ENCODE assay signal across 11 cellular contexts in the genomic region with DNA sequence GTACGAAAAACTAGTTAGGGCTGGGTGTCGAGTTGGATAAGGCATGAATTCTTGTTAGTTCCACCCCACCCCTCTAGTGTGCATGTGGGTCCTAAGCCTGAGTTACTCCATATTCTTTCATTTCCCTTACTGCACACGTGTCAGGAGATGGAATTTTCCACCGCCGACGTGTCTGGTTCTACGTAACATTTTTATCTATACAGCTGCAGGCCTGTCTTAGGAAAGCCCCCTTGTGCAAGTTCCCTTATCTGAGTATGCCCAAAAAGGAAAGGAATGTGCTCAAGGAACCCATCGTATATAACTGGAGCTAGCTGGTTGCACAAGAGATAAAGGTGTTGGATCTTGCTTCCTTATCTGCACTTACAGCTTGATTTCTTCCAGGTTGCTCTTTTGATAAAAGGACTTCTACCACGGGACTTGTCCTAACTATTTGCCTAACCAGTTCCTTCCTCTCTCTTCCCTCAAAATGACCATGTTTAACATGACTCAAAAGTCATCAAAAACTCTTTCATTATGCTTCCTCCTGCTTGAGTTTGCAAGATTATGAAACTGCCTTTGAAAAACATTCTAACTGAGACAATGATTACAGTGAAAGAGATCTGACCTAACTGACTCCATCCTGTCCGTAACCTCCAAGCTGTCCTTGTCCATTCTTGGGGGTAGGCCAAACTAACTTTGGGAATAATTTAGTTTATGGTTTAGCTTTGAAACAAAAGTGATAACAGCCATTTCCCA.
DNase-seq lines count a peak whose midpoint lies in the region; ATAC-seq and TF ChIP-seq lines count a peak whose summit lies in the region.
"Had no signal": no experiment of that assay in that cellular context is flagged by ENCODE, and none has a peak within 500 bp of the region (broad histone marks: within the 10 kb centered on the region; RNA-seq: fewer than 3 reads in every experiment).

No MANE protein-coding gene starts in this region.

- intact Hi-C loops in lower lobe of right lung (cut with DNase I): no loop called here

- H3K27me3 ChIP-seq in lower lobe of right lung (ENCODE audit: low read depth): no peaks in the 10 kb centered on the region

- peak; percentile 76 for DNase-seq in A172 (ENCODE audit: low spot score)
- DNase-seq in NCI-H226: peak; percentile 98
- peak; percentile 89 for DNase-seq in choroid plexus epithelial cell (ENCODE audit: low read depth)
- no peak for DNase-seq in lower lobe of right lung
- DNase-seq in NCI-H82 treated with DMSO at 0.1 percent for 48 hours (lab: John Stamatoyannopoulos, UW; ENCODE audit: unreplicated experiment): no peak
- DNase-seq in NCI-H345 treated with DMSO at 0.1 percent for 48 hours (lab: John Stamatoyannopoulos, UW; ENCODE audit: unreplicated experiment): no peak
- DNase-seq in iPS-NIHi7 (ENCODE audit: extremely low spot score): no peak
- DNase-seq: effector CD4-positive, alpha-beta T cell; immature natural killer cell had no signal

- H3K27ac ChIP-seq in lower lobe of right lung: no peak overlapping the region

- ATAC-seq in lower lobe of right lung (peak; percentile 82 to 89), HG02798 (IDR thresholded peaks at IDR 0.05; ENCODE audit: poor library complexity, unreplicated experiment) (no peak)

- H3K4me3 ChIP-seq in choroid plexus epithelial cell (ENCODE audit: low read depth, low read length): no peak overlapping the region
- no peak overlapping the region for H3K4me3 ChIP-seq in lower lobe of right lung
- H3K4me3 ChIP-seq: skin epidermis had no signal

- TF ChIP-seq CTCF in choroid plexus epithelial cell (conservative IDR thresholded peaks at IDR 0.05; ENCODE audit: low read depth, low read length): no peak
- no peak for TF ChIP-seq CTCF in lower lobe of right lung (IDR thresholded peaks at IDR 0.05)

- no peaks in the 10 kb centered on the region for H3K36me3 ChIP-seq in lower lobe of right lung

- H3K4me1 ChIP-seq in lower lobe of right lung: peaks cover 12% of the 10 kb centered on the region

- no peaks in the 10 kb centered on the region for H3K9me3 ChIP-seq in lower lobe of right lung

Comparison
In these comparisons a context has a peak if more than half of its experiments do, and no peak if none do; other contexts are left out.
1. DNase-seq: peak in A172 (single experiment), NCI-H226 (single experiment) and choroid plexus epithelial cell (single experiment); none in lower lobe of right lung (single experiment), NCI-H82 treated with DMSO at 0.1 percent for 48 hours (single experiment), NCI-H345 treated with DMSO at 0.1 percent for 48 hours (single experiment) and iPS-NIHi7 (single experiment).